ENCODE assay signal across 8 cellular contexts in genomic region chr12:78863482-78864427, GRCh38. TPM values are rescaled to one million over a fixed set of nuclear protein-coding genes. Genes with fewer than 3 reads are reported as not detected.
DNase-seq lines count a peak whose midpoint lies in the region; ATAC-seq and TF ChIP-seq lines count a peak whose summit lies in the region.

No MANE protein-coding gene starts in this region.

- H3K4me3 ChIP-seq in KMS-11 (IDR thresholded peaks at IDR 0.05; ENCODE audit: insufficient read depth, low read depth, low read length) (peak overlapping the region; percentile 24), SK-N-MC (peak overlapping the region; percentile 89), foreskin fibroblast (ENCODE audit: low read depth in 1 of 2, low read length in 2 of 2) (peak overlapping the region; percentile 79 to 80)

- peaks cover 38% of the 10 kb centered on the region for H3K4me1 ChIP-seq in KMS-11 (ENCODE audit: low read depth, poor library complexity, severe bottlenecking)

- H3K27ac Mint-ChIP-seq in osteocyte (ENCODE audit: unreplicated experiment): no peak overlapping the region

- no peaks in the 10 kb centered on the region for H3K9me3 Mint-ChIP-seq in osteocyte (ENCODE audit: unreplicated experiment)

- ATAC-seq in GM21526 (IDR thresholded peaks at IDR 0.05; ENCODE audit: low FRiP score, unreplicated experiment): peak; percentile 71

- no peaks in the 10 kb centered on the region for H3K36me3 ChIP-seq in KMS-11 (ENCODE audit: insufficient read depth)
- no peaks in the 10 kb centered on the region for H3K36me3 ChIP-seq in SK-N-MC (ENCODE audit: insufficient read depth, low read length)

- H2AFZ ChIP-seq in KMS-11 (ENCODE audit: low read depth): peak overlapping the region; percentile 85

- DNase-seq in DMS 273 (lab: John Stamatoyannopoulos, UW; ENCODE audit: unreplicated experiment): peak; percentile 81
- DNase-seq in SK-N-MC (ENCODE audit: low read depth, low spot score): no peak
- DNase-seq in foreskin fibroblast: peak; percentile 34 to 78
- DNase-seq in osteocyte (ENCODE audit: extremely low spot score, unreplicated experiment): no peak
- DNase-seq in CD1c-positive myeloid dendritic cell (ENCODE audit: extremely low spot score): no peak
- DNase-seq in middle frontal gyrus (ENCODE audit: extremely low spot score, low spot score): no peak

- H3K9me3 ChIP-seq in SK-N-MC (ENCODE audit: low read depth, low read length): no peaks in the 10 kb centered on the region

- peaks cover 18% of the 10 kb centered on the region for H3K4me1 Mint-ChIP-seq in osteocyte (ENCODE audit: unreplicated experiment)

- peaks cover 74% of the 10 kb centered on the region for H3K27me3 Mint-ChIP-seq in osteocyte (ENCODE audit: unreplicated experiment)

- peak overlapping the region; percentile 82 for H3K4me3 Mint-ChIP-seq in osteocyte (ENCODE audit: unreplicated experiment)

- no peak for TF ChIP-seq CTCF in KMS-11 (conservative IDR thresholded peaks at IDR 0.05; ENCODE audit: low read depth, low read length)
- no peak for TF ChIP-seq CTCF in foreskin fibroblast (IDR thresholded peaks at IDR 0.05; ENCODE audit: low read depth, low read length)
- no peak for TF ChIP-seq CTCF in osteocyte (IDR thresholded peaks at IDR 0.05)

- H3K9ac ChIP-seq in KMS-11 (peak overlapping the region; percentile 55), SK-N-MC (ENCODE audit: insufficient read length) (peak overlapping the region; percentile 38)

- peak overlapping the region; percentile 90 for H3K4me2 ChIP-seq in KMS-11

- H3K27ac ChIP-seq in KMS-11 (peak overlapping the region; percentile 73), SK-N-MC (no peak overlapping the region)

- no peaks in the 10 kb centered on the region for H3K36me3 Mint-ChIP-seq in osteocyte (ENCODE audit: unreplicated experiment)

- H3K27me3 ChIP-seq in KMS-11 (ENCODE audit: insufficient read depth, low read depth): no peaks in the 10 kb centered on the region

- no peaks in the 10 kb centered on the region for H4K20me1 ChIP-seq in KMS-11 (ENCODE audit: insufficient read depth)

- 0 out of 2 replicates have a peak, but pooled peaks cover 13% of the 10 kb centered on the region for H3K79me2 ChIP-seq in KMS-11 (ENCODE audit: insufficient read depth, low read depth)

RNA-seq across cellular contexts. Expression of gene SYT1, which starts 0.8 kb away (rescaled TPM):
- total RNA-seq in osteocyte: 0.59 and 1.7 TPM in 2 replicates

Comparison
In these comparisons a context has a peak if more than half of its experiments do, and no peak if none do; other contexts are left out.
1. DNase-seq: peak in DMS 273 (single experiment) and foreskin fibroblast (2 of 2); none in SK-N-MC (single experiment), osteocyte (single experiment), CD1c-positive myeloid dendritic cell (single experiment) and middle frontal gyrus (single experiment).
2. H3K4me3 ChIP-seq: peak in every context shown above with its lines; median percentile 89 in SK-N-MC; 80 in foreskin fibroblast; 24 in KMS-11.